17 cellular contexts compared by ENCODE assay signal in the genomic region with DNA sequence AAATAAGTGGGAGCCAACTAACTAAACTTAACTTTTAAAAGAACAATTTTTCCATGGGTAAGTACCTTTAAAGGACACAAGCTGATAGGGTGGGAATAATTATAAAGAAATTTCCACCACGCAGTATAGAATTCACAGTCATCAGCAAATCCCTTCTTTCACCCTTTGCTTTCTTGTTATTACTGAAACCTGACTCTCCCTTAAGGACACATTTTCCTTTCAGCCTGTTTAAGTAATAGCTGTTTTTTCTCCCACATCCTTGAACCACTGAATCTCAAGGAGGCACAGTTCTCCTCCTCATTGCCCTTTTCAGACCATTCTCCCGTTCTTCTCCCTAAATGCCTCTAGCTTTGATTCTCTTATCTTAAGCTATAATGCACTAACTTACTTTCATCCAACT. TPM values are rescaled to one million over a fixed set of nuclear protein-coding genes. Genes with fewer than 3 reads are reported as not detected.
A peak's percentile ranks its signal among the peaks of the same experiment; 100 is the strongest.
DNase-seq lines count a peak whose midpoint lies in the region; ATAC-seq, FAIRE-seq and TF ChIP-seq lines count a peak whose summit lies in the region.
"Had no signal": no experiment of that assay in that cellular context is flagged by ENCODE, and none has a peak within 500 bp of the region (broad histone marks: within the 10 kb centered on the region; RNA-seq: fewer than 3 reads in every experiment).

No MANE protein-coding gene starts in this region.

- POLR2A ChIA-PET in activated CD4-positive, alpha-beta memory T cell treated with anti-CD3 and anti-CD28 coated beads for 36 hours (lab: Charles Lee), result no interaction called here
- POLR2A ChIA-PET in GM10248 (lab: Yijun Ruan, JAX), result no interaction called here

- peak overlapping the region; percentile 60 for H3K27ac Mint-ChIP-seq in HFFc6
- H3K27ac Mint-ChIP-seq in activated CD4-positive, alpha-beta memory T cell treated with anti-CD3 and anti-CD28 coated beads for 36 hours, result peak overlapping the region; percentile 79
- peak overlapping the region; percentile 3 for H3K27ac Mint-ChIP-seq in dendritic cell treated with granulocyte-macrophage colony-stimulating factor and Interleukin-4, amounts not matched to agents 40 ng/mL and 50 ng/mL, for 4 days

- TF ChIP-seq CTCF in HFFc6 (IDR thresholded peaks at IDR 0.05), result no peak
- no peak for TF ChIP-seq CTCF in GM10248 (IDR thresholded peaks at IDR 0.05; ENCODE audit: control extremely low read depth, extremely low read depth, low read depth, missing control alignments)

- no peaks in the 10 kb centered on the region for H3K27me3 Mint-ChIP-seq in HFFc6 (ENCODE audit: insufficient read depth)
- H3K27me3 Mint-ChIP-seq in activated CD4-positive, alpha-beta memory T cell treated with anti-CD3 and anti-CD28 coated beads for 36 hours, result no peaks in the 10 kb centered on the region
- no peaks in the 10 kb centered on the region for H3K27me3 Mint-ChIP-seq in dendritic cell treated with granulocyte-macrophage colony-stimulating factor and Interleukin-4, amounts not matched to agents 40 ng/mL and 50 ng/mL, for 4 days

- peak; percentile 17 for ATAC-seq in sciatic nerve
- ATAC-seq: body of pancreas, Right ventricle myocardium inferior had no signal

- peaks cover 53% of the 10 kb centered on the region for H3K4me1 Mint-ChIP-seq in HFFc6 (ENCODE audit: low read depth)
- H3K4me1 Mint-ChIP-seq in activated CD4-positive, alpha-beta memory T cell treated with anti-CD3 and anti-CD28 coated beads for 36 hours (ENCODE audit: low read depth), result peaks cover 64% of the 10 kb centered on the region
- peaks cover 31% of the 10 kb centered on the region for H3K4me1 Mint-ChIP-seq in dendritic cell treated with granulocyte-macrophage colony-stimulating factor and Interleukin-4, amounts not matched to agents 40 ng/mL and 50 ng/mL, for 4 days (ENCODE audit: low read depth)

- peaks cover 39% of the 10 kb centered on the region for H3K36me3 Mint-ChIP-seq in HFFc6 (ENCODE audit: low read depth)
- peaks cover 29% of the 10 kb centered on the region for H3K36me3 Mint-ChIP-seq in activated CD4-positive, alpha-beta memory T cell treated with anti-CD3 and anti-CD28 coated beads for 36 hours
- H3K36me3 Mint-ChIP-seq in dendritic cell treated with granulocyte-macrophage colony-stimulating factor and Interleukin-4, amounts not matched to agents 40 ng/mL and 50 ng/mL, for 4 days (ENCODE audit: low read depth), result peaks cover 17% of the 10 kb centered on the region

- DNase-seq in HFFc6, result no peak
- no peak for DNase-seq in activated CD4-positive, alpha-beta memory T cell treated with anti-CD3 and anti-CD28 coated beads for 36 hours
- no peak for DNase-seq in sciatic nerve (ENCODE audit: low spot score)
- DNase-seq in GM10248 (ENCODE audit: extremely low spot score), result no peak
- no peak for DNase-seq in urothelium cell line (ENCODE audit: low spot score)
- DNase-seq in DMS114 treated with DMSO at 0.1 percent for 48 hours (lab: John Stamatoyannopoulos, UW; ENCODE audit: unreplicated experiment), result no peak
- DNase-seq in inferior parietal cortex (ENCODE audit: extremely low spot score), result no peak
- DNase-seq: activated CD4-positive, alpha-beta T cell treated with anti-CD3 and anti-CD28 coated beads for 1 hour; body of pancreas; DMS79; NCI-H1436; NCI-H345; retina; stimulated activated CD4-positive, alpha-beta T cell treated with anti-CD3 and anti-CD28 coated beads, Interleukin-2, amount 100 ng/mL, for 24 hours; tibial artery had no signal

- intact Hi-C loops in activated CD4-positive, alpha-beta memory T cell treated with anti-CD3 and anti-CD28 coated beads for 36 hours (cut with micrococcal nuclease), result no loop called here
- intact Hi-C loops in dendritic cell treated with granulocyte-macrophage colony-stimulating factor and Interleukin-4, amounts not matched to agents 40 ng/mL and 50 ng/mL, for 4 days (cut with micrococcal nuclease), result no loop called here
- intact Hi-C loops in sciatic nerve (cut with DNase I), result no loop called here

- FAIRE-seq in urothelium cell line (lab: Jason Lieb, UNC), result no peak

- H3K9me3 Mint-ChIP-seq in HFFc6, result peaks cover 6% of the 10 kb centered on the region
- H3K9me3 Mint-ChIP-seq in activated CD4-positive, alpha-beta memory T cell treated with anti-CD3 and anti-CD28 coated beads for 36 hours, result no peaks in the 10 kb centered on the region
- no peaks in the 10 kb centered on the region for H3K9me3 Mint-ChIP-seq in dendritic cell treated with granulocyte-macrophage colony-stimulating factor and Interleukin-4, amounts not matched to agents 40 ng/mL and 50 ng/mL, for 4 days

- H3K4me3 Mint-ChIP-seq in HFFc6, result peak overlapping the region; percentile 18; the same call in 1 of the 2 replicates
- no peak overlapping the region for H3K4me3 Mint-ChIP-seq in activated CD4-positive, alpha-beta memory T cell treated with anti-CD3 and anti-CD28 coated beads for 36 hours
- H3K4me3 Mint-ChIP-seq in dendritic cell treated with granulocyte-macrophage colony-stimulating factor and Interleukin-4, amounts not matched to agents 40 ng/mL and 50 ng/mL, for 4 days, result no peak overlapping the region

- CTCF ChIA-PET in activated CD4-positive, alpha-beta memory T cell treated with anti-CD3 and anti-CD28 coated beads for 36 hours (lab: Charles Lee), result interaction anchor here (1.1 to 2.3 kb wide), 6 partner anchors 18 to 539 kb away, joined by 3 to 8 read pairs (median 4); no protein-coding TSS in a partner anchor
- CTCF ChIA-PET in GM10248 (lab: Yijun Ruan, JAX), result interaction anchor here (0.9 to 3.1 kb wide), 6 partner anchors 8 to 38 kb away, joined by 3 to 10 read pairs (median 6); no protein-coding TSS in a partner anchor

RNA-seq across cellular contexts. Expression of gene C5orf15, which starts 6.3 kb away (rescaled TPM):
- total RNA-seq in HFFc6 (2021; fragmentation: NEBNext Ultra II Directional; extraction: Animal tissue kit (Norgen Biotek cat#: 25700)), result 10 to 100 TPM; 46.2 to 63.5 (median 57.2) TPM
- 10 to 100 TPM; 23.7 to 26.7 TPM for total RNA-seq in activated CD4-positive, alpha-beta memory T cell treated with anti-CD3 and anti-CD28 coated beads for 36 hours
- 27.6 TPM for total RNA-seq in sciatic nerve

RNA-seq across cellular contexts. Expression of gene VDAC1, which starts 42.6 kb away (rescaled TPM):
- 100 to 1,000 TPM; 276 to 324 (median 316) TPM for total RNA-seq in HFFc6 (2021; fragmentation: NEBNext Ultra II Directional; extraction: Animal tissue kit (Norgen Biotek cat#: 25700))
- 100 to 1,000 TPM; 407 to 416 TPM for total RNA-seq in activated CD4-positive, alpha-beta memory T cell treated with anti-CD3 and anti-CD28 coated beads for 36 hours
- total RNA-seq in sciatic nerve, result 69.5 TPM

Comparison
In these comparisons a context has a peak if more than half of its experiments do, and no peak if none do; other contexts are left out.
1. H3K27ac Mint-ChIP-seq: peak in every context shown above with its lines; median percentile 79 in activated CD4-positive, alpha-beta memory T cell treated with anti-CD3 and anti-CD28 coated beads for 36 hours; 60 in HFFc6; 3 in dendritic cell treated with granulocyte-macrophage colony-stimulating factor and Interleukin-4, amounts not matched to agents 40 ng/mL and 50 ng/mL, for 4 days.